Comparison of ENCODE assay signal across 22 cellular contexts in genomic region chr5:112870976-112871375, GRCh38.
"Had no signal": no experiment of that assay in that cellular context is flagged by ENCODE, and none has a peak within 500 bp of the region (broad histone marks: within the 10 kb centered on the region; RNA-seq: fewer than 3 reads in every experiment).

No MANE protein-coding gene starts in this region.

- ATAC-seq: activated CD8-positive, alpha-beta memory T cell treated with anti-CD3 and anti-CD28 coated beads, Interleukin-2, amount 10 ng/mL, durations not matched to agents 7 days and 5 days; activated T-helper 17 cell treated with anti-CD3 and anti-CD28 coated beads, Interleukin-2, amount 50 U/mL, for 72 hours had no signal

- H3K4me1 ChIP-seq: SJCRH30 had no signal

- H3K4me3 ChIP-seq: SJCRH30 had no signal

- H3K9me3 ChIP-seq: SJCRH30, SK-N-SH had no signal

- H3K4me2 ChIP-seq: KMS-11, SK-N-SH had no signal

- H3K27ac ChIP-seq: KMS-11, SJCRH30 had no signal

- H3K9ac ChIP-seq: KMS-11, SK-N-SH had no signal

- DNase-seq: activated B cell treated with CpG ODN at 0.5 μM for 24 hours; activated CD4-positive, alpha-beta T cell treated with anti-CD3 and anti-CD28 coated beads for 1 hour; activated CD4-positive, alpha-beta T cell treated with anti-CD3 and anti-CD28 coated beads, Interleukin-2, amount 10 ng/mL, durations not matched to agents 24 days and 14 days; activated CD4-positive, alpha-beta T cell treated with anti-CD3 and anti-CD28 coated beads, Interleukin-2, amount 50 U/mL, for 48 hours; activated CD8-positive, alpha-beta memory T cell treated with anti-CD3 and anti-CD28 coated beads, Interleukin-2, amount 10 ng/mL, durations not matched to agents 7 days and 5 days; activated gamma-delta T cell; activated naive CD4-positive, alpha-beta T cell treated with anti-CD3 and anti-CD28 coated beads for 36 hours; activated T-cell treated with anti-CD3 and anti-CD28 coated beads, Interleukin-2, amount 50 U/mL, for 48 hours; anterior cingulate cortex; cerebellar nuclear complex; NCI-H1105 treated with DMSO at 0.1 percent for 48 hours; NCI-H1436 treated with DMSO at 0.1 percent for 48 hours; NCI-H187; NCI-H2081; NCI-H510A treated with DMSO at 0.1 percent for 48 hours; NCI-H69; NK-92 treated with Interleukin-12 subunit alpha and Interleukin-12 subunit beta, amount 100 ng/mL, for 24 hours; SJCRH30; SK-N-SH; SW 1271 had no signal

- H3K27me3 ChIP-seq: SJCRH30 had no signal
